1 cellular context compared by ENCODE assay signal in the genomic region with DNA sequence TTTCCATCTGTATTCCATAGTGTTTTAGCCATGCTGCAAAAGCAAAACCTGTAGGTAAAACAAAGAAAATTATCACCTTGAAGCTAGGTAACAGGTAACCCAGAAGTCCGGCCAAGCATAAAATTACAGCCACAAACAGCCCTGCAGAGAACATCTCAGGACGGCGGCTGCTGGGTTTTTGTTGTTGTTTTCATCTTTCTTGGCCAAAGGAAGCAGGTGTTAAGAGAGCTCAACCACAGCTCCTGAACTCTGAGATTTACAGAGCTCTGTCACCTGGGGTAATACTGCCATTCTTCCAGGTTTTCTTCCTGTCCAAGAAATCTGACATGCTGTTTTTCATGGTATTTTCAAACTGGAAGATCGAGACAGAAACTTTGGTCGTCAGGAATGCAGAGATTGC.
TF ChIP-seq lines count a peak whose summit lies in the region.

No MANE protein-coding gene starts in this region.

TF ChIP-seq in H1, 55 proteins besides CTCF, POLR2A, EP300 and RAD21 (continued from another document):
- TF ChIP-seq CBX5 (IDR thresholded peaks at IDR 0.05; ENCODE audit: low read depth, low read length): no peak
